ENCODE assay signal across 1 cellular context in the genomic region with DNA sequence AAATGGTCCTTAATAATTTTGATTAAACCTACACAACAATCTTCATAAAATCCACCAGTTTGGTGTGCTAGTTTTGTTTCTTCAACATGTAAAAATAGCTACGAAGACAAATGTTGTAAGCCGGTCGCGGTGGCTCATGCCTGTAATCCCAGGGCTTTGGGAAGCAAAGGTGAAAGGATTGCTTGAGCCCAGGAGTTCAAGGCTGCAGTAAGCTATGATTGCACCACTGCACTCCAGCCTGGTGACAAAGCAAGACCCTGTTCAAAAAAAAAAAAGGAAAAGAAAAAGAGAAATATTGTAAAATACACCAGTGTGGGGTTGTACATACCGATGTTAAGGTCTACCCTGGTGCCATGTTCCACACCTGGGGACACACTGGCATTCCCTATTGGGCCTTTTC.
TF ChIP-seq lines count a peak whose summit lies in the region.

No MANE protein-coding gene starts in this region.

TF ChIP-seq in HepG2, 621 proteins besides CTCF, POLR2A, EP300 and RAD21 (continued from another document and continues in another):
- TF ChIP-seq, protein P1, sequence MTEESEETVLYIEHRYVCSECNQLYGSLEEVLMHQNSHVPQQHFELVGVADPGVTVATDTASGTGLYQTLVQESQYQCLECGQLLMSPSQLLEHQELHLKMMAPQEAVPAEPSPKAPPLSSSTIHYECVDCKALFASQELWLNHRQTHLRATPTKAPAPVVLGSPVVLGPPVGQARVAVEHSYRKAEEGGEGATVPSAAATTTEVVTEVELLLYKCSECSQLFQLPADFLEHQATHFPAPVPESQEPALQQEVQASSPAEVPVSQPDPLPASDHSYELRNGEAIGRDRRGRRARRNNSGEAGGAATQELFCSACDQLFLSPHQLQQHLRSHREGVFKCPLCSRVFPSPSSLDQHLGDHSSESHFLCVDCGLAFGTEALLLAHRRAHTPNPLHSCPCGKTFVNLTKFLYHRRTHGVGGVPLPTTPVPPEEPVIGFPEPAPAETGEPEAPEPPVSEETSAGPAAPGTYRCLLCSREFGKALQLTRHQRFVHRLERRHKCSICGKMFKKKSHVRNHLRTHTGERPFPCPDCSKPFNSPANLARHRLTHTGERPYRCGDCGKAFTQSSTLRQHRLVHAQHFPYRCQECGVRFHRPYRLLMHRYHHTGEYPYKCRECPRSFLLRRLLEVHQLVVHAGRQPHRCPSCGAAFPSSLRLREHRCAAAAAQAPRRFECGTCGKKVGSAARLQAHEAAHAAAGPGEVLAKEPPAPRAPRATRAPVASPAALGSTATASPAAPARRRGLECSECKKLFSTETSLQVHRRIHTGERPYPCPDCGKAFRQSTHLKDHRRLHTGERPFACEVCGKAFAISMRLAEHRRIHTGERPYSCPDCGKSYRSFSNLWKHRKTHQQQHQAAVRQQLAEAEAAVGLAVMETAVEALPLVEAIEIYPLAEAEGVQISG (CRISPR knock-in tag; IDR thresholded peaks at IDR 0.05), result peak; percentile 42; the same call in 1 of the 2 replicates
- TF ChIP-seq RCOR2 (CRISPR knock-in tag; IDR thresholded peaks at IDR 0.05) (peak; percentile 74), ZNF883 (CRISPR knock-in tag; IDR thresholded peaks at IDR 0.05; ENCODE audit: not compliant biosample characterization) (no peak), SAP130 (CRISPR knock-in tag; IDR thresholded peaks at IDR 0.05; ENCODE audit: low read depth) (peak; percentile 45; the same call in 1 of the 2 replicates), MTF2 (CRISPR knock-in tag; IDR thresholded peaks at IDR 0.05; ENCODE audit: borderline replicate concordance) (no peak), CENPT (CRISPR knock-in tag; IDR thresholded peaks at IDR 0.05; ENCODE audit: low read depth) (no peak), TOE1 (CRISPR knock-in tag; IDR thresholded peaks at IDR 0.05) (no peak), SOX6 (IDR thresholded peaks at IDR 0.05) (no peak), SOX6 (CRISPR knock-in tag; IDR thresholded peaks at IDR 0.05) (peak; percentile 67), ZNF605 (CRISPR knock-in tag; IDR thresholded peaks at IDR 0.05) (no peak), ZNF484 (CRISPR knock-in tag; IDR thresholded peaks at IDR 0.05; ENCODE audit: borderline replicate concordance, low read depth) (no peak), SOX13 (IDR thresholded peaks at IDR 0.05) (0 out of 2 replicates have a peak, but pooled peaks have one; percentile 10), SOX13 (CRISPR knock-in tag; conservative IDR thresholded peaks at IDR 0.05 in 1 of 2, IDR thresholded peaks at IDR 0.05 in 1 of 2) (peak in 1 of 2 experiments; percentile 76; a peak in 2 of 4 replicates), ZNF510 (CRISPR knock-in tag; IDR thresholded peaks at IDR 0.05; ENCODE audit: low read depth) (no peak), MEIS1 (CRISPR knock-in tag; IDR thresholded peaks at IDR 0.05; ENCODE audit: borderline replicate concordance) (no peak), ZNF143 (CRISPR knock-in tag; IDR thresholded peaks at IDR 0.05) (no peak), LCORL (IDR thresholded peaks at IDR 0.05) (no peak), LCORL (CRISPR knock-in tag; IDR thresholded peaks at IDR 0.05) (no peak), MIER2 (CRISPR knock-in tag; IDR thresholded peaks at IDR 0.05) (no peak), TBL1XR1 (IDR thresholded peaks at IDR 0.05; ENCODE audit: borderline replicate concordance, low read length, partially characterized antibody) (peak; percentile 35), HES4 (CRISPR knock-in tag; IDR thresholded peaks at IDR 0.05; ENCODE audit: borderline replicate concordance) (no peak), ZMYM3 (CRISPR knock-in tag; IDR thresholded peaks at IDR 0.05) (peak; percentile 65; the same call in 1 of the 2 replicates), PLRG1 (conservative IDR thresholded peaks at IDR 0.05) (no peak), ZNF777 (CRISPR knock-in tag; IDR thresholded peaks at IDR 0.05) (no peak), BCL6 (CRISPR knock-in tag; IDR thresholded peaks at IDR 0.05) (peak; percentile 66), ZFX (CRISPR knock-in tag; IDR thresholded peaks at IDR 0.05; ENCODE audit: low read depth) (no peak), POLR2G (IDR thresholded peaks at IDR 0.05; ENCODE audit: low read depth, low read length) (no peak), TGIF2 (CRISPR knock-in tag; IDR thresholded peaks at IDR 0.05) (no peak), ATF7-NPFF (CRISPR knock-in tag; IDR thresholded peaks at IDR 0.05; ENCODE audit: low read depth) (no peak), MTA1 (CRISPR knock-in tag; IDR thresholded peaks at IDR 0.05; ENCODE audit: borderline replicate concordance) (no peak), HMGA1 (CRISPR knock-in tag; conservative IDR thresholded peaks at IDR 0.05) (no peak), NRL (CRISPR knock-in tag; IDR thresholded peaks at IDR 0.05; ENCODE audit: borderline replicate concordance) (no peak), MAFK (conservative IDR thresholded peaks at IDR 0.05 in 1 of 2, IDR thresholded peaks at IDR 0.05 in 1 of 2; ENCODE audit: low read length in 2 of 2) (no peak), ZNF674 (CRISPR knock-in tag; IDR thresholded peaks at IDR 0.05; ENCODE audit: low read depth) (no peak), CHD4 (IDR thresholded peaks at IDR 0.05; ENCODE audit: borderline replicate concordance, low read length) (no peak), KDM4B (CRISPR knock-in tag; IDR thresholded peaks at IDR 0.05) (no peak), CAMTA2 (CRISPR knock-in tag; IDR thresholded peaks at IDR 0.05; ENCODE audit: borderline replicate concordance) (no peak), KDM6A (CRISPR knock-in tag; IDR thresholded peaks at IDR 0.05; ENCODE audit: low read depth) (peak; percentile 53; the same call in 1 of the 2 replicates), IRF2 (CRISPR knock-in tag; IDR thresholded peaks at IDR 0.05) (peak; percentile 49; the same call in 1 of the 2 replicates), EEA1 (CRISPR knock-in tag; IDR thresholded peaks at IDR 0.05; ENCODE audit: borderline replicate concordance) (no peak), ELF3 (CRISPR knock-in tag; IDR thresholded peaks at IDR 0.05) (peak; percentile 19; the same call in 1 of the 2 replicates), ONECUT2 (CRISPR knock-in tag; IDR thresholded peaks at IDR 0.05) (no peak), NR2F6 (IDR thresholded peaks at IDR 0.05) (peak; percentile 53; the same call in 1 of the 2 replicates), NR2F6 (CRISPR knock-in tag; IDR thresholded peaks at IDR 0.05) (peak; percentile 79), NR2F1 (CRISPR knock-in tag; IDR thresholded peaks at IDR 0.05) (peak in 1 of 2 experiments; percentile 55; a peak in 1 of 4 replicates), SCMH1 (CRISPR knock-in tag; IDR thresholded peaks at IDR 0.05; ENCODE audit: borderline replicate concordance) (no peak)
- TF ChIP-seq, protein P2, sequence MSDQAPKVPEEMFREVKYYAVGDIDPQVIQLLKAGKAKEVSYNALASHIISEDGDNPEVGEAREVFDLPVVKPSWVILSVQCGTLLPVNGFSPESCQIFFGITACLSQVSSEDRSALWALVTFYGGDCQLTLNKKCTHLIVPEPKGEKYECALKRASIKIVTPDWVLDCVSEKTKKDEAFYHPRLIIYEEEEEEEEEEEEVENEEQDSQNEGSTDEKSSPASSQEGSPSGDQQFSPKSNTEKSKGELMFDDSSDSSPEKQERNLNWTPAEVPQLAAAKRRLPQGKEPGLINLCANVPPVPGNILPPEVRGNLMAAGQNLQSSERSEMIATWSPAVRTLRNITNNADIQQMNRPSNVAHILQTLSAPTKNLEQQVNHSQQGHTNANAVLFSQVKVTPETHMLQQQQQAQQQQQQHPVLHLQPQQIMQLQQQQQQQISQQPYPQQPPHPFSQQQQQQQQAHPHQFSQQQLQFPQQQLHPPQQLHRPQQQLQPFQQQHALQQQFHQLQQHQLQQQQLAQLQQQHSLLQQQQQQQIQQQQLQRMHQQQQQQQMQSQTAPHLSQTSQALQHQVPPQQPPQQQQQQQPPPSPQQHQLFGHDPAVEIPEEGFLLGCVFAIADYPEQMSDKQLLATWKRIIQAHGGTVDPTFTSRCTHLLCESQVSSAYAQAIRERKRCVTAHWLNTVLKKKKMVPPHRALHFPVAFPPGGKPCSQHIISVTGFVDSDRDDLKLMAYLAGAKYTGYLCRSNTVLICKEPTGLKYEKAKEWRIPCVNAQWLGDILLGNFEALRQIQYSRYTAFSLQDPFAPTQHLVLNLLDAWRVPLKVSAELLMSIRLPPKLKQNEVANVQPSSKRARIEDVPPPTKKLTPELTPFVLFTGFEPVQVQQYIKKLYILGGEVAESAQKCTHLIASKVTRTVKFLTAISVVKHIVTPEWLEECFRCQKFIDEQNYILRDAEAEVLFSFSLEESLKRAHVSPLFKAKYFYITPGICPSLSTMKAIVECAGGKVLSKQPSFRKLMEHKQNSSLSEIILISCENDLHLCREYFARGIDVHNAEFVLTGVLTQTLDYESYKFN (CRISPR knock-in tag; conservative IDR thresholded peaks at IDR 0.05), result peak; percentile 83
- TF ChIP-seq, protein P3, sequence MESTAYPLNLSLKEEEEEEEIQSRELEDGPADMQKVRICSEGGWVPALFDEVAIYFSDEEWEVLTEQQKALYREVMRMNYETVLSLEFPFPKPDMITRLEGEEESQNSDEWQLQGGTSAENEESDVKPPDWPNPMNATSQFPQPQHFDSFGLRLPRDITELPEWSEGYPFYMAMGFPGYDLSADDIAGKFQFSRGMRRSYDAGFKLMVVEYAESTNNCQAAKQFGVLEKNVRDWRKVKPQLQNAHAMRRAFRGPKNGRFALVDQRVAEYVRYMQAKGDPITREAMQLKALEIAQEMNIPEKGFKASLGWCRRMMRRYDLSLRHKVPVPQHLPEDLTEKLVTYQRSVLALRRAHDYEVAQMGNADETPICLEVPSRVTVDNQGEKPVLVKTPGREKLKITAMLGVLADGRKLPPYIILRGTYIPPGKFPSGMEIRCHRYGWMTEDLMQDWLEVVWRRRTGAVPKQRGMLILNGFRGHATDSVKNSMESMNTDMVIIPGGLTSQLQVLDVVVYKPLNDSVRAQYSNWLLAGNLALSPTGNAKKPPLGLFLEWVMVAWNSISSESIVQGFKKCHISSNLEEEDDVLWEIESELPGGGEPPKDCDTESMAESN (CRISPR knock-in tag; conservative IDR thresholded peaks at IDR 0.05), result no peak
- TF ChIP-seq, protein P4, sequence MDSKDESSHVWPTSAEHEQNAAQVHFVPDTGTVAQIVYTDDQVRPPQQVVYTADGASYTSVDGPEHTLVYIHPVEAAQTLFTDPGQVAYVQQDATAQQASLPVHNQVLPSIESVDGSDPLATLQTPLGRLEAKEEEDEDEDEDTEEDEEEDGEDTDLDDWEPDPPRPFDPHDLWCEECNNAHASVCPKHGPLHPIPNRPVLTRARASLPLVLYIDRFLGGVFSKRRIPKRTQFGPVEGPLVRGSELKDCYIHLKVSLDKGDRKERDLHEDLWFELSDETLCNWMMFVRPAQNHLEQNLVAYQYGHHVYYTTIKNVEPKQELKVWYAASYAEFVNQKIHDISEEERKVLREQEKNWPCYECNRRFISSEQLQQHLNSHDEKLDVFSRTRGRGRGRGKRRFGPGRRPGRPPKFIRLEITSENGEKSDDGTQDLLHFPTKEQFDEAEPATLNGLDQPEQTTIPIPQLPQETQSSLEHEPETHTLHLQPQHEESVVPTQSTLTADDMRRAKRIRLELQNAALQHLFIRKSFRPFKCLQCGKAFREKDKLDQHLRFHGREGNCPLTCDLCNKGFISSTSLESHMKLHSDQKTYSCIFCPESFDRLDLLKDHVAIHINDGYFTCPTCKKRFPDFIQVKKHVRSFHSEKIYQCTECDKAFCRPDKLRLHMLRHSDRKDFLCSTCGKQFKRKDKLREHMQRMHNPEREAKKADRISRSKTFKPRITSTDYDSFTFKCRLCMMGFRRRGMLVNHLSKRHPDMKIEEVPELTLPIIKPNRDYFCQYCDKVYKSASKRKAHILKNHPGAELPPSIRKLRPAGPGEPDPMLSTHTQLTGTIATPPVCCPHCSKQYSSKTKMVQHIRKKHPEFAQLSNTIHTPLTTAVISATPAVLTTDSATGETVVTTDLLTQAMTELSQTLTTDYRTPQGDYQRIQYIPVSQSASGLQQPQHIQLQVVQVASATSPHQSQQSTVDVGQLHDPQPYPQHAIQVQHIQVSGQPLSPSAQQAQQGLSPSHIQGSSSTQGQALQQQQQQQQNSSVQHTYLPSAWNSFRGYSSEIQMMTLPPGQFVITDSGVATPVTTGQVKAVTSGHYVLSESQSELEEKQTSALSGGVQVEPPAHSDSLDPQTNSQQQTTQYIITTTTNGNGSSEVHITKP (CRISPR knock-in tag; IDR thresholded peaks at IDR 0.05; ENCODE audit: low read depth), result no peak
- TF ChIP-seq, protein P5, sequence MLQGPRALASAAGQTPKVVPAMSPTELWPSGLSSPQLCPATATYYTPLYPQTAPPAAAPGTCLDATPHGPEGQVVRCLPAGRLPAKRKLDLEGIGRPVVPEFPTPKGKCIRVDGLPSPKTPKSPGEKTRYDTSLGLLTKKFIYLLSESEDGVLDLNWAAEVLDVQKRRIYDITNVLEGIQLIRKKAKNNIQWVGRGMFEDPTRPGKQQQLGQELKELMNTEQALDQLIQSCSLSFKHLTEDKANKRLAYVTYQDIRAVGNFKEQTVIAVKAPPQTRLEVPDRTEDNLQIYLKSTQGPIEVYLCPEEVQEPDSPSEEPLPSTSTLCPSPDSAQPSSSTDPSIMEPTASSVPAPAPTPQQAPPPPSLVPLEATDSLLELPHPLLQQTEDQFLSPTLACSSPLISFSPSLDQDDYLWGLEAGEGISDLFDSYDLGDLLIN (CRISPR knock-in tag; IDR thresholded peaks at IDR 0.05; ENCODE audit: borderline replicate concordance), result no peak
- TF ChIP-seq, protein P6, sequence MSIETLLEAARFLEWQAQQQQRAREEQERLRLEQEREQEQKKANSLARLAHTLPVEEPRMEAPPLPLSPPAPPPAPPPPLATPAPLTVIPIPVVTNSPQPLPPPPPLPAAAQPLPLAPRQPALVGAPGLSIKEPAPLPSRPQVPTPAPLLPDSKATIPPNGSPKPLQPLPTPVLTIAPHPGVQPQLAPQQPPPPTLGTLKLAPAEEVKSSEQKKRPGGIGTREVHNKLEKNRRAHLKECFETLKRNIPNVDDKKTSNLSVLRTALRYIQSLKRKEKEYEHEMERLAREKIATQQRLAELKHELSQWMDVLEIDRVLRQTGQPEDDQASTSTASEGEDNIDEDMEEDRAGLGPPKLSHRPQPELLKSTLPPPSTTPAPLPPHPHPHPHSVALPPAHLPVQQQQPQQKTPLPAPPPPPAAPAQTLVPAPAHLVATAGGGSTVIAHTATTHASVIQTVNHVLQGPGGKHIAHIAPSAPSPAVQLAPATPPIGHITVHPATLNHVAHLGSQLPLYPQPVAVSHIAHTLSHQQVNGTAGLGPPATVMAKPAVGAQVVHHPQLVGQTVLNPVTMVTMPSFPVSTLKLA (IDR thresholded peaks at IDR 0.05), result no peak
- TF ChIP-seq, protein P7, sequence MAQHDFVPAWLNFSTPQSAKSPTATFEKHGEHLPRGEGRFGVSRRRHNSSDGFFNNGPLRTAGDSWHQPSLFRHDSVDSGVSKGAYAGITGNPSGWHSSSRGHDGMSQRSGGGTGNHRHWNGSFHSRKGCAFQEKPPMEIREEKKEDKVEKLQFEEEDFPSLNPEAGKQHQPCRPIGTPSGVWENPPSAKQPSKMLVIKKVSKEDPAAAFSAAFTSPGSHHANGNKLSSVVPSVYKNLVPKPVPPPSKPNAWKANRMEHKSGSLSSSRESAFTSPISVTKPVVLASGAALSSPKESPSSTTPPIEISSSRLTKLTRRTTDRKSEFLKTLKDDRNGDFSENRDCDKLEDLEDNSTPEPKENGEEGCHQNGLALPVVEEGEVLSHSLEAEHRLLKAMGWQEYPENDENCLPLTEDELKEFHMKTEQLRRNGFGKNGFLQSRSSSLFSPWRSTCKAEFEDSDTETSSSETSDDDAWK (CRISPR knock-in tag; IDR thresholded peaks at IDR 0.05), result no peak
